19 cellular contexts compared by ENCODE assay signal in genomic region chr12:71727958-71728357, GRCh38.
"Had no signal": no experiment of that assay in that cellular context is flagged by ENCODE, and none has a peak within 500 bp of the region (broad histone marks: within the 10 kb centered on the region; RNA-seq: fewer than 3 reads in every experiment).

No MANE protein-coding gene starts in this region.

- H3K4me3 Mint-ChIP-seq: natural killer cell treated with Interleukin-12 subunit alpha and Interleukin-12 subunit beta and Interleukin-15 and Interleukin-18, amount 100 ng/mL, for 72 hours; stimulated activated memory B cell treated with anti-CD40 and anti-IgM and Interleukin-4, amounts not matched to agents 10 μg/mL and 1 μg/mL and 100 μg/mL, for 72 hours had no signal

- H3K9me3 Mint-ChIP-seq: natural killer cell treated with Interleukin-12 subunit alpha and Interleukin-12 subunit beta and Interleukin-15 and Interleukin-18, amount 100 ng/mL, for 72 hours; stimulated activated memory B cell treated with anti-CD40 and anti-IgM and Interleukin-4, amounts not matched to agents 10 μg/mL and 1 μg/mL and 100 μg/mL, for 72 hours had no signal

- H3K4me1 ChIP-seq: pancreas had no signal

- H3K27me3 ChIP-seq: hepatocyte, pancreas had no signal

- H3K27ac Mint-ChIP-seq: natural killer cell treated with Interleukin-12 subunit alpha and Interleukin-12 subunit beta and Interleukin-15 and Interleukin-18, amount 100 ng/mL, for 72 hours; progenitor cell of endocrine pancreas; stimulated activated memory B cell treated with anti-CD40 and anti-IgM and Interleukin-4, amounts not matched to agents 10 μg/mL and 1 μg/mL and 100 μg/mL, for 72 hours had no signal

- H3K79me2 ChIP-seq: hepatocyte had no signal

- H2AFZ ChIP-seq: hepatocyte had no signal

- H3K4me1 Mint-ChIP-seq: stimulated activated memory B cell treated with anti-CD40 and anti-IgM and Interleukin-4, amounts not matched to agents 10 μg/mL and 1 μg/mL and 100 μg/mL, for 72 hours had no signal

- H3K36me3 ChIP-seq: pancreas had no signal

- H3K4me2 ChIP-seq: hepatocyte had no signal

- H3K27ac ChIP-seq: hepatocyte, pancreas had no signal

- ATAC-seq: left colon; left ventricle myocardium superior; natural killer cell treated with Interleukin-12 subunit alpha and Interleukin-12 subunit beta and Interleukin-15 and Interleukin-18, amount 100 ng/mL, for 72 hours; pancreas; right cardiac atrium; stimulated activated memory B cell treated with anti-CD40 and anti-IgM and Interleukin-4, amounts not matched to agents 10 μg/mL and 1 μg/mL and 100 μg/mL, for 72 hours had no signal

- H3K4me3 ChIP-seq: hepatocyte, lung, pancreas had no signal

- H3K9me3 ChIP-seq: pancreas had no signal

- H3K36me3 Mint-ChIP-seq: natural killer cell treated with Interleukin-12 subunit alpha and Interleukin-12 subunit beta and Interleukin-15 and Interleukin-18, amount 100 ng/mL, for 72 hours had no signal

- H3K27me3 Mint-ChIP-seq: progenitor cell of endocrine pancreas; stimulated activated memory B cell treated with anti-CD40 and anti-IgM and Interleukin-4, amounts not matched to agents 10 μg/mL and 1 μg/mL and 100 μg/mL, for 72 hours had no signal

- DNase-seq: effector CD4-positive, alpha-beta T cell; foreskin melanocyte; head of caudate nucleus; left colon; left ventricle myocardium superior; mesenchymal stem cell; midbrain; occipital lobe; pancreas; right cardiac atrium; small intestine; stimulated activated CD4-positive, alpha-beta T cell treated with anti-CD3 and anti-CD28 coated beads, Interleukin-4, amount 100 ng/mL, for 1 hour; stimulated activated CD8-positive, alpha-beta memory T cell treated with anti-CD3 and anti-CD28 coated beads, Interleukin-4, amount 100 ng/mL, for 48 hours; trophoblast cell had no signal
